ENCODE assay signal across 8 cellular contexts in the genomic region with DNA sequence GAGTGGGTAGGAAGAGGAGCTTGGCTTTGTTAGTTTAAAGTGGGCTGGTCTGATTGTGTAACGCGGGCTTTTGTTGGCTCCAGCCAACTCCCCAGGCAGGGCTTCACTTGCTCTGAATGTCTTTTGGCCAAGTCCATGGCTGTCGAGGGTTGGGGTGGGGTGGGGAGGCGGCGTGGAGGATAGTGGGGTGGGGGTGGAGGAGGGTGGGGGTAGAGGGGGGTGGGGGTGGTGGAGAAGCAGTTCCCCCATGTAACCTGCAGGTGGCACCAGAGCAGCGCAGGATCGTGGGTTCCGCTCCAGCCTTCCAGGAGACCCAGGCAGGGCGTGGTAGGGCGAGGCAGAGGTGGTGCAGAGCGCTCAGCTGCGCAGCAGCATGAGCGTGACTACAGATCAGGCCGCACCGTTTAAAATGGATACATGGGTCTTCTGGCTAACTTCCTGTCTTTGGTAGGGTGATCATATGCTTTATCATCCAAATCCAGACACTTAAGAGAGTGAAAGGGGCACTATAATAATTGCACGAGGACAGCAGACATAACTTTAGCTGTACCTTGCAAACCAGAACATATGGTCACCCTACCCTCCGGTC. TPM values are rescaled to one million over a fixed set of nuclear protein-coding genes. Genes with fewer than 3 reads are reported as not detected.
DNase-seq lines count a peak whose midpoint lies in the region; ATAC-seq and TF ChIP-seq lines count a peak whose summit lies in the region.

No MANE protein-coding gene starts in this region.

- no peaks in the 10 kb centered on the region for H3K9me2 ChIP-seq in OCI-LY1 (ENCODE audit: low read depth, low read length)

- H3K4me1 Mint-ChIP-seq in CD4-positive, CD25-positive, alpha-beta regulatory T cell: peaks cover 2 to 11% (median 6%) of the 10 kb centered on the region in 4 donors
- peaks cover 0 to 13% of the 10 kb centered on the region in 2 donors for H3K4me1 Mint-ChIP-seq in natural killer cell
- peaks cover 10% of the 10 kb centered on the region for H3K4me1 Mint-ChIP-seq in stimulated activated memory B cell treated with anti-CD40 and anti-IgM and Interleukin-4, amounts not matched to agents 10 μg/mL and 1 μg/mL and 100 μg/mL, for 72 hours

- peaks cover 0 to 1% (median 0%) of the 10 kb centered on the region in 7 donors for H3K9me3 Mint-ChIP-seq in CD4-positive, CD25-positive, alpha-beta regulatory T cell
- no peaks in the 10 kb centered on the region for H3K9me3 Mint-ChIP-seq in natural killer cell
- no peaks in the 10 kb centered on the region for H3K9me3 Mint-ChIP-seq in stimulated activated memory B cell treated with anti-CD40 and anti-IgM and Interleukin-4, amounts not matched to agents 10 μg/mL and 1 μg/mL and 100 μg/mL, for 72 hours

- no peak for TF ChIP-seq POLR2A in erythroblast (IDR thresholded peaks at IDR 0.05; ENCODE audit: low read length)
- no peak for TF ChIP-seq POLR2A in GM18505 (IDR thresholded peaks at IDR 0.05; ENCODE audit: borderline replicate concordance, extremely low read depth, insufficient read depth, insufficient read length)

- no peak overlapping the region for H3K27ac ChIP-seq in CD4-positive, CD25-positive, alpha-beta regulatory T cell (ENCODE audit: insufficient read depth, low read length, poor library complexity, severe bottlenecking)
- no peak overlapping the region for H3K27ac ChIP-seq in OCI-LY1 (ENCODE audit: low read depth, low read length, poor library complexity, severe bottlenecking)

- DNase-seq in CD4-positive, CD25-positive, alpha-beta regulatory T cell: peak; percentile 32 to 75 (median 49)
- DNase-seq in HT1080 (ENCODE audit: low read depth): peak; percentile 46
- DNase-seq in activated T-cell treated with anti-CD3 and anti-CD28 coated beads for 24 hours (ENCODE audit: low read depth): peak; percentile 54
- DNase-seq in erythroblast (lab: John Stamatoyannopoulos, UW): peak; percentile 75 to 84
- DNase-seq in natural killer cell: no peak

- H2AFZ ChIP-seq in OCI-LY1 (ENCODE audit: low read length): no peak overlapping the region

- no peaks in the 10 kb centered on the region for H3K79me2 ChIP-seq in OCI-LY1 (ENCODE audit: insufficient read depth, low read length)

- peaks cover 3% of the 10 kb centered on the region for H3K36me3 ChIP-seq in CD4-positive, CD25-positive, alpha-beta regulatory T cell (ENCODE audit: control insufficient read depth, insufficient read depth, low read length)
- H3K36me3 ChIP-seq in OCI-LY1 (ENCODE audit: insufficient read depth, low read length): no peaks in the 10 kb centered on the region

- no peaks in the 10 kb centered on the region for H4K20me1 ChIP-seq in OCI-LY1 (ENCODE audit: insufficient read depth, low read length)

- TF ChIP-seq CTCF in OCI-LY1 (IDR thresholded peaks at IDR 0.05; ENCODE audit: low read length) (peak; percentile 32), natural killer cell (IDR thresholded peaks at IDR 0.05) (no peak)

- no peaks in the 10 kb centered on the region for H3F3A ChIP-seq in OCI-LY1 (ENCODE audit: insufficient read depth, low read length)

- ATAC-seq in CD4-positive, CD25-positive, alpha-beta regulatory T cell (ENCODE audit: low read depth in 2 of 2): peak; percentile 81 to 85
- ATAC-seq in natural killer cell (peak; percentile 79 to 86 (median 85)), GM18505 (IDR thresholded peaks at IDR 0.05; ENCODE audit: unreplicated experiment) (no peak)
- peak; percentile 79 for ATAC-seq in stimulated activated memory B cell treated with anti-CD40 and anti-IgM and Interleukin-4, amounts not matched to agents 10 μg/mL and 1 μg/mL and 100 μg/mL, for 72 hours

- H3K4me1 ChIP-seq in CD4-positive, CD25-positive, alpha-beta regulatory T cell (ENCODE audit: control insufficient read depth, insufficient read depth, low read length, poor library complexity, severe bottlenecking): no peaks in the 10 kb centered on the region
- H3K4me1 ChIP-seq in OCI-LY1 (ENCODE audit: insufficient read depth, low read length, severe bottlenecking): no peaks in the 10 kb centered on the region

- H3K9ac ChIP-seq in OCI-LY1 (ENCODE audit: low read length): no peak overlapping the region

- peak overlapping the region in 1 of 3 donors; percentile 23 for H3K27ac Mint-ChIP-seq in CD4-positive, CD25-positive, alpha-beta regulatory T cell
- H3K27ac Mint-ChIP-seq in natural killer cell: no peak overlapping the region
- no peak overlapping the region for H3K27ac Mint-ChIP-seq in stimulated activated memory B cell treated with anti-CD40 and anti-IgM and Interleukin-4, amounts not matched to agents 10 μg/mL and 1 μg/mL and 100 μg/mL, for 72 hours

- H3K4me3 ChIP-seq in CD4-positive, CD25-positive, alpha-beta regulatory T cell (ENCODE audit: low read depth, low read length): peak overlapping the region; percentile 13
- H3K4me3 ChIP-seq in OCI-LY1 (ENCODE audit: low read depth, low read length, poor library complexity, severe bottlenecking): no peak overlapping the region

- peaks cover 5% of the 10 kb centered on the region for H3K36me3 Mint-ChIP-seq in CD4-positive, CD25-positive, alpha-beta regulatory T cell
- no peaks in the 10 kb centered on the region for H3K36me3 Mint-ChIP-seq in natural killer cell
- peaks cover 13% of the 10 kb centered on the region for H3K36me3 Mint-ChIP-seq in stimulated activated memory B cell treated with anti-CD40 and anti-IgM and Interleukin-4, amounts not matched to agents 10 μg/mL and 1 μg/mL and 100 μg/mL, for 72 hours

- no peaks in the 10 kb centered on the region for H3K27me3 ChIP-seq in CD4-positive, CD25-positive, alpha-beta regulatory T cell (ENCODE audit: control insufficient read depth, insufficient read depth, low read length)
- no peaks in the 10 kb centered on the region for H3K27me3 ChIP-seq in OCI-LY1 (ENCODE audit: insufficient read depth, low read length)

- intact Hi-C loops in natural killer cell (cut with micrococcal nuclease): no loop called here

- H3K27me3 Mint-ChIP-seq in CD4-positive, CD25-positive, alpha-beta regulatory T cell: no peaks in the 10 kb centered on the region
- peaks cover 0 to 3% of the 10 kb centered on the region in 2 donors for H3K27me3 Mint-ChIP-seq in natural killer cell (ENCODE audit: low read depth in 2 of 2)
- no peaks in the 10 kb centered on the region for H3K27me3 Mint-ChIP-seq in stimulated activated memory B cell treated with anti-CD40 and anti-IgM and Interleukin-4, amounts not matched to agents 10 μg/mL and 1 μg/mL and 100 μg/mL, for 72 hours

- H3K4me3 Mint-ChIP-seq in CD4-positive, CD25-positive, alpha-beta regulatory T cell: peak overlapping the region in 1 of 4 donors; percentile 22
- no peak overlapping the region for H3K4me3 Mint-ChIP-seq in natural killer cell
- H3K4me3 Mint-ChIP-seq in stimulated activated memory B cell treated with anti-CD40 and anti-IgM and Interleukin-4, amounts not matched to agents 10 μg/mL and 1 μg/mL and 100 μg/mL, for 72 hours: peak overlapping the region; percentile 47

- H3K4me2 ChIP-seq in OCI-LY1 (ENCODE audit: low read length): no peak overlapping the region

- no peaks in the 10 kb centered on the region for H3K9me3 ChIP-seq in CD4-positive, CD25-positive, alpha-beta regulatory T cell (ENCODE audit: control insufficient read depth in 2 of 2, low read length in 2 of 2)
- no peaks in the 10 kb centered on the region for H3K9me3 ChIP-seq in OCI-LY1 (ENCODE audit: low read length)

RNA-seq across cellular contexts. Expression of a gene that starts 28.3 kb away (rescaled TPM):
- 0.20 TPM for total RNA-seq in CD4-positive, CD25-positive, alpha-beta regulatory T cell
- polyA plus RNA-seq in CD4-positive, CD25-positive, alpha-beta regulatory T cell: not detected
- not detected in 2 replicates for total RNA-seq in HT1080 (2014; rRNA removed; shearing (Covaris generic))
- 0.02 TPM in 1 of 2 replicates, not detected in the other for polyA plus RNA-seq in HT1080 (2015; cell fraction: cytosol; rRNA removed)
- 0.10 TPM in 1 of 2 replicates, not detected in the other for polyA plus RNA-seq in HT1080 (2015; cell fraction: nucleus; rRNA removed)
- total RNA-seq in natural killer cell: under 1 TPM in 2 of 3 donors, not detected in 1; 0.16 to 0.82 TPM

RNA-seq across cellular contexts. Expression of a gene that starts 59.5 kb away (rescaled TPM):
- 57.6 TPM for total RNA-seq in CD4-positive, CD25-positive, alpha-beta regulatory T cell
- polyA plus RNA-seq in CD4-positive, CD25-positive, alpha-beta regulatory T cell: 10 to 100 TPM; 13.7 to 24.0 (median 20.8) TPM
- total RNA-seq in HT1080 (2014; rRNA removed; shearing (Covaris generic)): 31.9 and 39.2 TPM in 2 replicates
- polyA plus RNA-seq in HT1080 (2015; cell fraction: cytosol; rRNA removed): 42.1 and 51.0 TPM in 2 replicates
- 58.6 and 76.8 TPM in 2 replicates for polyA plus RNA-seq in HT1080 (2015; cell fraction: nucleus; rRNA removed)
- total RNA-seq in natural killer cell: 10 to 100 TPM; 65.8 to 68.7 (median 67.6) TPM
